In the genomic region with DNA sequence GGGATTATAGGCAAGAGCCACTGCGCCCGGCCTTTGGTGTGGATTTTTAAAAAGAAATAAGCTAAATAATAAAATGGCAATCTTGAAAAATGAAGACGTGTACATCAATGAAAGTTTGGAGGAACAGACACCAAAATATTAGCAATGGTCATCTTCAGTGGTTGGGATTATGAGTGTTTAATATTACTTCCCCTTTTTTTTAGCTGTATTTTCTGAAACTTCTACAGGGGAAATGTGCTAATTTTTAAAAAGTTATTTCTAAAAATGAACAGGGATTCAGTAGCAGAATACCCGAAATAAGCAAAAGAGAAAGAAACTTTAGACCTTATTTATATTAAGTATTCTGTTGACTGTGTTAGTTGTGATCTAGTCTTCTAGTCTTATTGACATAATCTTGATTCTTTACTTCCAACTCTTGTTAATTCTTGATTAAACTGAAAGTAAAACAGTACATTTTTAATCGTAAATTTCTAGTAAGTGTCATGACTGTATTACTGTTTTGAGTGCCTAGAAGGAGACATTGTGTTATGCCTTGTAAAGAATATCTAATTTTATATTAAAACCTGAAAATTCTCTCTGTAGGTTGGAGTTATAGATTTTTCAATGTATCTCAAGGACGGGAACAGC, we compare ENCODE assay signal across 16 cellular contexts. TPM values are rescaled to one million over a fixed set of nuclear protein-coding genes. Genes with fewer than 3 reads are reported as not detected.
DNase-seq lines count a peak whose midpoint lies in the region; ATAC-seq, FAIRE-seq and TF ChIP-seq lines count a peak whose summit lies in the region.
"Had no signal": no experiment of that assay in that cellular context is flagged by ENCODE, and none has a peak within 500 bp of the region (broad histone marks: within the 10 kb centered on the region; RNA-seq: fewer than 3 reads in every experiment).

No MANE protein-coding gene starts in this region.

- DNase-seq in GM18507 (ENCODE audit: extremely low spot score, insufficient read length, low read depth) (no peak), frontal cortex (ENCODE audit: low spot score in 2 of 2) (no peak), mucosa of gallbladder (ENCODE audit: low spot score) (no peak), H54 (ENCODE audit: insufficient read length, low spot score) (no peak), COLO829 (ENCODE audit: low spot score) (no peak)
- DNase-seq: activated CD4-positive, alpha-beta T cell treated with anti-CD3 and anti-CD28 coated beads, Interleukin-2, amount 50 U/mL, for 1 hour; activated T-cell treated with anti-CD3 and anti-CD28 coated beads, Interleukin-2, amount 50 U/mL, for 4 hours; amygdala; DMS79 treated with DMSO at 0.1 percent for 48 hours; islet precursor cell; mesendoderm; right cardiac atrium; tibial artery had no signal

- ATAC-seq in GM21528 (IDR thresholded peaks at IDR 0.05; ENCODE audit: low FRiP score, unreplicated experiment): peak; percentile 61
- ATAC-seq in HG03342 (IDR thresholded peaks at IDR 0.05; ENCODE audit: unreplicated experiment): peak; percentile 76
- no peak for ATAC-seq in HG03442 (IDR thresholded peaks at IDR 0.05; ENCODE audit: unreplicated experiment)
- ATAC-seq: activated T-cell treated with anti-CD3 and anti-CD28 coated beads, Interleukin-2, amount 50 U/mL, for 4 hours; right cardiac atrium had no signal

- no peak for TF ChIP-seq POLR2A in H54 (IDR thresholded peaks at IDR 0.05; ENCODE audit: low read depth, low read length)

- FAIRE-seq in GM18507 (lab: Jason Lieb, UNC): peak; percentile 75
- peak; percentile 6 for FAIRE-seq in frontal cortex (lab: Jason Lieb, UNC)
- FAIRE-seq in H54 (lab: Jason Lieb, UNC): no peak

RNA-seq across cellular contexts. Expression of a gene that starts 51.3 kb away (rescaled TPM):
- total RNA-seq in frontal cortex (669 TPM), mucosa of gallbladder (46.6 TPM)

Comparison
In these comparisons a context has a peak if more than half of its experiments do, and no peak if none do; other contexts are left out.
1. RNA of a gene that starts 51.3 kb away (total RNA-seq): 669 TPM in frontal cortex (single experiment); 46.6 TPM in mucosa of gallbladder (single experiment); every median in the first group is over 10 times any median in the second.